Comparison of ENCODE assay signal across 10 cellular contexts in the genomic region with DNA sequence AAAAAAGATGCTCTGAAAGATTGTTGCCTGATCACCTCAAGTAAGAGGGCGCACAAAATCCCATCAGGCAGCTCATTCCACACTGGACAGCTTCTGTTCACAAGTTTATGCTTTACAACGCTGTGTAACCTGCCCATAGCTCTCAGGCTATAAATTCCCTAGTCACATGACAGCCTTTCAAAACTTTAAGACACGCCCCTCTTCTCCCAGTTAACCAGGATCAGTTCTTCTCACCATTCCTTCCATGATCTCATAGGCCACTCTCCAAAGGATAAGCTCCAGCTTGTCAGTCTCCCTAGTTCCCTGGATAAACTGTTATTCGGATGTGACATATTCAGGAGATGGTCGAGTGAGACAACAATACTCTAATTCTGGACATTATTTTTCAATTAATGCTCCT. TPM values are rescaled to one million over a fixed set of nuclear protein-coding genes. Genes with fewer than 3 reads are reported as not detected.
DNase-seq lines count a peak whose midpoint lies in the region; ATAC-seq and TF ChIP-seq lines count a peak whose summit lies in the region.
"Had no signal": no experiment of that assay in that cellular context is flagged by ENCODE, and none has a peak within 500 bp of the region (broad histone marks: within the 10 kb centered on the region; RNA-seq: fewer than 3 reads in every experiment).

No MANE protein-coding gene starts in this region.

- TF ChIP-seq CTCF in activated CD8-positive, alpha-beta T cell treated with anti-CD3 and anti-CD28 coated beads for 36 hours (IDR thresholded peaks at IDR 0.05) = no peak
- TF ChIP-seq CTCF in activated B cell treated with CpG ODN at 0.5 μM for 24 hours (IDR thresholded peaks at IDR 0.05) (no peak), left ventricle myocardium inferior (IDR thresholded peaks at IDR 0.05; ENCODE audit: borderline replicate concordance) (no peak), thoracic aorta (IDR thresholded peaks at IDR 0.05) (no peak), Calu3 (IDR thresholded peaks at IDR 0.05; ENCODE audit: unreplicated experiment) (no peak)

- no peak overlapping the region for H3K4me3 ChIP-seq in left ventricle myocardium inferior
- no peak overlapping the region for H3K4me3 ChIP-seq in thoracic aorta

- peaks cover 90% of the 10 kb centered on the region for H3K4me1 ChIP-seq in left ventricle myocardium inferior
- H3K4me1 ChIP-seq in thoracic aorta (ENCODE audit: control insufficient read depth in 1 of 2, low read depth in 2 of 2) = peaks cover 65 to 92% of the 10 kb centered on the region in 2 donors

- no peaks in the 10 kb centered on the region for H3K9me3 Mint-ChIP-seq in activated CD8-positive, alpha-beta T cell treated with anti-CD3 and anti-CD28 coated beads for 36 hours
- H3K9me3 Mint-ChIP-seq in activated CD8-positive, alpha-beta T cell treated with anti-CD3 and anti-CD28 coated beads, Interleukin-2, amount 10 ng/mL, durations not matched to agents 7 days and 5 days (ENCODE audit: insufficient read depth) = no peaks in the 10 kb centered on the region
- no peaks in the 10 kb centered on the region for H3K9me3 Mint-ChIP-seq in activated B cell treated with CpG ODN at 0.5 μM for 24 hours
- H3K9me3 Mint-ChIP-seq in Calu3 (ENCODE audit: low read depth, unreplicated experiment) = no peaks in the 10 kb centered on the region

- H3K36me3 Mint-ChIP-seq in activated CD8-positive, alpha-beta T cell treated with anti-CD3 and anti-CD28 coated beads for 36 hours (ENCODE audit: low read depth) = peaks cover 33% of the 10 kb centered on the region
- H3K36me3 Mint-ChIP-seq in activated CD8-positive, alpha-beta T cell treated with anti-CD3 and anti-CD28 coated beads, Interleukin-2, amount 10 ng/mL, durations not matched to agents 7 days and 5 days (ENCODE audit: low read depth) = peaks cover 54% of the 10 kb centered on the region
- H3K36me3 Mint-ChIP-seq in activated B cell treated with CpG ODN at 0.5 μM for 24 hours (ENCODE audit: low read depth) = peaks cover 42% of the 10 kb centered on the region
- peaks cover 29% of the 10 kb centered on the region for H3K36me3 Mint-ChIP-seq in Calu3 (ENCODE audit: insufficient read depth, unreplicated experiment)

- H3K27ac ChIP-seq in left ventricle myocardium inferior (replicated peaks) = peak overlapping the region; percentile 31
- H3K27ac ChIP-seq in thoracic aorta = peak overlapping the region in 1 of 2 donors; percentile 33

- H3K4me3 Mint-ChIP-seq in activated CD8-positive, alpha-beta T cell treated with anti-CD3 and anti-CD28 coated beads for 36 hours = no peak overlapping the region
- H3K4me3 Mint-ChIP-seq in activated CD8-positive, alpha-beta T cell treated with anti-CD3 and anti-CD28 coated beads, Interleukin-2, amount 10 ng/mL, durations not matched to agents 7 days and 5 days = no peak overlapping the region
- H3K4me3 Mint-ChIP-seq in activated B cell treated with CpG ODN at 0.5 μM for 24 hours (peak overlapping the region; percentile 25), Calu3 (ENCODE audit: low read depth, unreplicated experiment) (no peak overlapping the region)

- intact Hi-C loops in activated CD8-positive, alpha-beta T cell treated with anti-CD3 and anti-CD28 coated beads for 36 hours (cut with micrococcal nuclease) = no loop called here
- intact Hi-C loops in activated B cell treated with CpG ODN at 0.5 μM for 24 hours (cut with micrococcal nuclease) (no loop called here), left ventricle myocardium inferior (cut with micrococcal nuclease) (loop anchor here (10.0 kb wide), 1 partner anchor 121 kb away; a partner anchor contains a TSS), Calu3 (cut with micrococcal nuclease; ENCODE audit: unreplicated experiment) (no loop called here)

- peaks cover 82% of the 10 kb centered on the region for H3K4me1 Mint-ChIP-seq in activated CD8-positive, alpha-beta T cell treated with anti-CD3 and anti-CD28 coated beads for 36 hours (ENCODE audit: low read depth)
- H3K4me1 Mint-ChIP-seq in activated CD8-positive, alpha-beta T cell treated with anti-CD3 and anti-CD28 coated beads, Interleukin-2, amount 10 ng/mL, durations not matched to agents 7 days and 5 days (ENCODE audit: low read depth) = peaks cover 59% of the 10 kb centered on the region
- H3K4me1 Mint-ChIP-seq in activated B cell treated with CpG ODN at 0.5 μM for 24 hours (peaks cover 85% of the 10 kb centered on the region), Calu3 (ENCODE audit: low read depth, unreplicated experiment) (peaks cover 66% of the 10 kb centered on the region)

- H3K27me3 Mint-ChIP-seq in activated CD8-positive, alpha-beta T cell treated with anti-CD3 and anti-CD28 coated beads for 36 hours = no peaks in the 10 kb centered on the region
- H3K27me3 Mint-ChIP-seq in activated CD8-positive, alpha-beta T cell treated with anti-CD3 and anti-CD28 coated beads, Interleukin-2, amount 10 ng/mL, durations not matched to agents 7 days and 5 days (ENCODE audit: low read depth) = no peaks in the 10 kb centered on the region
- H3K27me3 Mint-ChIP-seq in activated B cell treated with CpG ODN at 0.5 μM for 24 hours (no peaks in the 10 kb centered on the region), Calu3 (ENCODE audit: unreplicated experiment) (no peaks in the 10 kb centered on the region)

- CTCF ChIA-PET in activated CD8-positive, alpha-beta T cell treated with anti-CD3 and anti-CD28 coated beads for 36 hours (lab: Charles Lee) = interaction anchor here (0.7 to 5.7 kb wide), 4 partner anchors 10 to 122 kb away, joined by 3 to 55 read pairs (median 6); a partner anchor contains a TSS
- CTCF ChIA-PET in activated CD8-positive, alpha-beta T cell treated with anti-CD3 and anti-CD28 coated beads, Interleukin-2, amount 10 ng/mL, durations not matched to agents 7 days and 5 days (lab: Charles Lee) = interaction anchor here (1.2 to 9.1 kb wide), 6 partner anchors 10 to 125 kb away, joined by 4 to 98 read pairs (median 6); a partner anchor contains a TSS
- CTCF ChIA-PET in activated B cell treated with CpG ODN at 0.5 μM for 24 hours (lab: Charles Lee) = interaction anchor here (1.4 to 1.8 kb wide), 3 partner anchors 13 to 122 kb away, joined by 5 read pairs; a partner anchor contains a TSS
- CTCF ChIA-PET in Calu3 (lab: Charles Lee) = interaction anchor here (0.5 to 1.6 kb wide), 3 partner anchors 13 to 121 kb away, joined by 3 to 5 read pairs (median 4); a partner anchor contains a TSS

- no peak for ATAC-seq in activated CD8-positive, alpha-beta T cell treated with anti-CD3 and anti-CD28 coated beads for 36 hours
- no peak for ATAC-seq in activated CD8-positive, alpha-beta T cell treated with anti-CD3 and anti-CD28 coated beads, Interleukin-2, amount 10 ng/mL, durations not matched to agents 7 days and 5 days
- no peak for ATAC-seq in activated B cell treated with CpG ODN at 0.5 μM for 24 hours (ENCODE audit: low read depth)
- ATAC-seq in thoracic aorta (ENCODE audit: insufficient number of reproducible peaks, low FRiP score, low read depth) = peak; percentile 58

- peak overlapping the region; percentile 66 for H3K27ac Mint-ChIP-seq in activated CD8-positive, alpha-beta T cell treated with anti-CD3 and anti-CD28 coated beads for 36 hours
- H3K27ac Mint-ChIP-seq in activated CD8-positive, alpha-beta T cell treated with anti-CD3 and anti-CD28 coated beads, Interleukin-2, amount 10 ng/mL, durations not matched to agents 7 days and 5 days = no peak overlapping the region
- H3K27ac Mint-ChIP-seq in activated B cell treated with CpG ODN at 0.5 μM for 24 hours = no peak overlapping the region
- H3K27ac Mint-ChIP-seq in Calu3 (ENCODE audit: unreplicated experiment) = no peak overlapping the region

- no peak for DNase-seq in activated CD8-positive, alpha-beta T cell treated with anti-CD3 and anti-CD28 coated beads for 36 hours
- DNase-seq in activated CD8-positive, alpha-beta T cell treated with anti-CD3 and anti-CD28 coated beads, Interleukin-2, amount 10 ng/mL, durations not matched to agents 7 days and 5 days = no peak
- DNase-seq in activated B cell treated with CpG ODN at 0.5 μM for 24 hours = no peak
- no peak for DNase-seq in left ventricle myocardium inferior
- no peak for DNase-seq in thoracic aorta (ENCODE audit: low spot score)
- DNase-seq in Calu3 = no peak
- DNase-seq in activated CD4-positive, CD25-positive, alpha-beta regulatory T cell (lab: John Stamatoyannopoulos, UW) = no peak
- no peak for DNase-seq in stimulated activated CD4-positive, alpha-beta T cell treated with anti-CD3 and anti-CD28 coated beads, Interleukin-4, amount 100 ng/mL, for 24 hours
- DNase-seq: activated CD8-positive, alpha-beta memory T cell treated with anti-CD3 and anti-CD28 coated beads, Interleukin-2, amount 50 U/mL, for 4 hours; NCI-H1048 had no signal

- H3K36me3 ChIP-seq in left ventricle myocardium inferior = no peaks in the 10 kb centered on the region
- no peaks in the 10 kb centered on the region for H3K36me3 ChIP-seq in thoracic aorta

- POLR2A ChIA-PET in activated CD8-positive, alpha-beta T cell treated with anti-CD3 and anti-CD28 coated beads for 36 hours (lab: Charles Lee) = interaction anchor here (1.0 to 4.2 kb wide), 5 partner anchors 8 to 122 kb away, joined by 3 to 30 read pairs (median 7); a partner anchor contains a TSS
- POLR2A ChIA-PET in activated CD8-positive, alpha-beta T cell treated with anti-CD3 and anti-CD28 coated beads, Interleukin-2, amount 10 ng/mL, durations not matched to agents 7 days and 5 days (lab: Charles Lee) = interaction anchor here (1.2 to 1.6 kb wide), 3 partner anchors 13 to 42 kb away, joined by 3 to 10 read pairs (median 4); a partner anchor contains a TSS
- POLR2A ChIA-PET in activated B cell treated with CpG ODN at 0.5 μM for 24 hours (lab: Charles Lee) = interaction anchor here (0.9 to 3.2 kb wide), 4 partner anchors 15 to 98 kb away, joined by 3 to 16 read pairs (median 5); a partner anchor contains a TSS

- no peaks in the 10 kb centered on the region for H3K27me3 ChIP-seq in left ventricle myocardium inferior (ENCODE audit: low read depth)
- H3K27me3 ChIP-seq in thoracic aorta (replicated peaks; ENCODE audit: insufficient read depth) = no peaks in the 10 kb centered on the region

- BruUV-seq in Calu3 (replicated peaks; lab: Mats Ljungman, UMichigan) = no TSS peak

- H3K9me3 ChIP-seq in left ventricle myocardium inferior (replicated peaks) = no peaks in the 10 kb centered on the region
- H3K9me3 ChIP-seq in thoracic aorta = no peaks in the 10 kb centered on the region

RNA-seq across cellular contexts. Expression of a gene that starts 15.0 kb away (rescaled TPM):
- 10 to 100 TPM; 58.9 to 60.0 TPM for total RNA-seq in activated CD8-positive, alpha-beta T cell treated with anti-CD3 and anti-CD28 coated beads for 36 hours
- 10 to 100 TPM; 62.5 to 67.6 TPM for total RNA-seq in activated CD8-positive, alpha-beta T cell treated with anti-CD3 and anti-CD28 coated beads, Interleukin-2, amount 10 ng/mL, durations not matched to agents 7 days and 5 days
- total RNA-seq in activated B cell treated with CpG ODN at 0.5 μM for 24 hours (89.4 and 99.3 TPM in 2 replicates), left ventricle myocardium inferior (27.3 TPM), thoracic aorta (10 to 100 TPM; 32.5 to 61.4 TPM), Calu3 (2022) (91.8 and 103 TPM in 2 replicates)

RNA-seq across cellular contexts. Expression of a gene that starts 42.1 kb away (rescaled TPM):
- total RNA-seq in activated CD8-positive, alpha-beta T cell treated with anti-CD3 and anti-CD28 coated beads for 36 hours = 10 to 100 TPM; 66.6 to 75.4 TPM
- 10 to 100 TPM; 50.6 to 53.0 TPM for total RNA-seq in activated CD8-positive, alpha-beta T cell treated with anti-CD3 and anti-CD28 coated beads, Interleukin-2, amount 10 ng/mL, durations not matched to agents 7 days and 5 days
- total RNA-seq in activated B cell treated with CpG ODN at 0.5 μM for 24 hours = 39.8 and 41.2 TPM in 2 replicates
- 44.9 TPM for total RNA-seq in left ventricle myocardium inferior
- total RNA-seq in thoracic aorta = 10 to 100 TPM; 43.6 to 75.3 TPM
- 87.3 and 89.1 TPM in 2 replicates for total RNA-seq in Calu3 (2022)

RNA-seq across cellular contexts. Expression of a gene that starts 42.4 kb away (rescaled TPM):
- 1 to 10 TPM; 4.6 TPM for total RNA-seq in activated CD8-positive, alpha-beta T cell treated with anti-CD3 and anti-CD28 coated beads for 36 hours
- 1 to 10 TPM; 4.8 to 5.7 TPM for total RNA-seq in activated CD8-positive, alpha-beta T cell treated with anti-CD3 and anti-CD28 coated beads, Interleukin-2, amount 10 ng/mL, durations not matched to agents 7 days and 5 days
- total RNA-seq in activated B cell treated with CpG ODN at 0.5 μM for 24 hours = 7.5 and 8.1 TPM in 2 replicates
- total RNA-seq in left ventricle myocardium inferior = 2.8 TPM
- total RNA-seq in thoracic aorta = 1 to 10 TPM; 4.2 to 5.3 TPM
- 13.2 and 15.4 TPM in 2 replicates for total RNA-seq in Calu3 (2022)
